Comparison of ENCODE assay signal across 1 cellular context in the genomic region with DNA sequence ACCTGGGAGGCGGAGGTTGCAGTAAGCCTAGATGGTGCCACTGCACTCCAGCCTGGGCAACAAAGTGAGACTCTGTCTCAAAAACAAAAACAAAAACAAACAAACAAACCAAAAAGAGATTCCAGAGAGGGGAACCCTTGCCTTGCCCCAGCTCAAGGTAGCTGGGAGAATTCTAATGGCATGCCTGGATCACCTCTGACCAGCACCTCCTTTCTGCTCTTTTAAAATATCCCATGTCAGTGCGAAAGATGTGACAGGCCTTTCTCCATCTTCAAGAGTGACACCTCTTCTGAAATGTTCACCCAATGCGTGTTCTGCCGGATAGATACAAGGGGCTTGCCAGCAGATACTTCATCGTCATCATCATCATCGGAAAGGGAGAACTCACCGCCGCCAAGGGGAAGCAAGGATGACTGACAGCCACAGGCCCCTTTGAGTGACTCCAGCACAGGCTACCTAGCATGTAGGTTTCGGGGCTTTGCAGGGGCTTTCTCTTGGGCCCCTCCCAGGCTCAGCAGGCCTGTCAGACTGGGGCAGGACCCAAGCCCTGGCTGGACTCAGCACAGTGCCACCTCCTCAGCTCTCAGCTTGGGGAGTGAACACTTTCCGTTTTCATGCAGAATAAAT.
TF ChIP-seq lines count a peak whose summit lies in the region.

No MANE protein-coding gene starts in this region.

TF ChIP-seq in H1, 55 proteins besides CTCF, POLR2A, EP300 and RAD21:
- TF ChIP-seq EGR1 (IDR thresholded peaks at IDR 0.05; ENCODE audit: borderline replicate concordance, low read depth, low read length) (no peak), RFX5 (IDR thresholded peaks at IDR 0.05; ENCODE audit: borderline replicate concordance, low read depth, low read length) (no peak), RXRA (IDR thresholded peaks at IDR 0.05; ENCODE audit: insufficient read depth, low read depth, low read length) (no peak), BCL11A (IDR thresholded peaks at IDR 0.05; ENCODE audit: low read depth in 2 of 2, low read length in 2 of 2) (no peak), POU5F1 (IDR thresholded peaks at IDR 0.05; ENCODE audit: low read depth, low read length) (no peak), CBX8 (IDR thresholded peaks at IDR 0.05; ENCODE audit: borderline replicate concordance, low read depth, low read length) (no peak), GABPA (IDR thresholded peaks at IDR 0.05; ENCODE audit: borderline replicate concordance, insufficient read depth, low read length) (no peak), SP2 (IDR thresholded peaks at IDR 0.05; ENCODE audit: low read length) (no peak), RBBP5 (IDR thresholded peaks at IDR 0.05; ENCODE audit: borderline replicate concordance, low read depth, low read length) (no peak), PHF8 (conservative IDR thresholded peaks at IDR 0.05; ENCODE audit: low read depth, low read length) (no peak), SIX5 (IDR thresholded peaks at IDR 0.05; ENCODE audit: low read depth, low read length) (no peak), TEAD4 (IDR thresholded peaks at IDR 0.05; ENCODE audit: low read depth, low read length) (no peak), GTF2F1 (IDR thresholded peaks at IDR 0.05; ENCODE audit: borderline replicate concordance, low read depth, low read length) (no peak)
- TF ChIP-seq, protein P1, sequence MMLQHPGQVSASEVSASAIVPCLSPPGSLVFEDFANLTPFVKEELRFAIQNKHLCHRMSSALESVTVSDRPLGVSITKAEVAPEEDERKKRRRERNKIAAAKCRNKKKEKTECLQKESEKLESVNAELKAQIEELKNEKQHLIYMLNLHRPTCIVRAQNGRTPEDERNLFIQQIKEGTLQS (IDR thresholded peaks at IDR 0.05; ENCODE audit: insufficient read depth, low read depth, low read length) = no peak
- TF ChIP-seq, protein P2, sequence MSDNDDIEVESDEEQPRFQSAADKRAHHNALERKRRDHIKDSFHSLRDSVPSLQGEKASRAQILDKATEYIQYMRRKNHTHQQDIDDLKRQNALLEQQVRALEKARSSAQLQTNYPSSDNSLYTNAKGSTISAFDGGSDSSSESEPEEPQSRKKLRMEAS (IDR thresholded peaks at IDR 0.05) = no peak
- TF ChIP-seq, protein P3, sequence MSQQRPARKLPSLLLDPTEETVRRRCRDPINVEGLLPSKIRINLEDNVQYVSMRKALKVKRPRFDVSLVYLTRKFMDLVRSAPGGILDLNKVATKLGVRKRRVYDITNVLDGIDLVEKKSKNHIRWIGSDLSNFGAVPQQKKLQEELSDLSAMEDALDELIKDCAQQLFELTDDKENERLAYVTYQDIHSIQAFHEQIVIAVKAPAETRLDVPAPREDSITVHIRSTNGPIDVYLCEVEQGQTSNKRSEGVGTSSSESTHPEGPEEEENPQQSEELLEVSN (IDR thresholded peaks at IDR 0.05) = no peak
TF ChIP-seq in H1: peak in this region for 0.
